24 cellular contexts compared by ENCODE assay signal in genomic region chr1:210600421-210601195, GRCh38.
DNase-seq lines count a peak whose midpoint lies in the region; ATAC-seq lines count a peak whose summit lies in the region.
"Had no signal": no experiment of that assay in that cellular context is flagged by ENCODE, and none has a peak within 500 bp of the region (broad histone marks: within the 10 kb centered on the region; RNA-seq: fewer than 3 reads in every experiment).

No MANE protein-coding gene starts in this region.

- intact Hi-C loops in cardiac septum (cut with DNase I), result no loop called here

- in situ Hi-C loops in GM23248 (cut with MboI), result no loop called here

- H3K9me3 ChIP-seq in GM23248 (ENCODE audit: low read depth) (no peaks in the 10 kb centered on the region), adipocyte (ENCODE audit: control insufficient read depth, low read length) (no peaks in the 10 kb centered on the region)
- H3K9me3 ChIP-seq: body of pancreas, sigmoid colon, SJCRH30, transverse colon had no signal

- no peak overlapping the region for H3K4me3 ChIP-seq in GM23248
- H3K4me3 ChIP-seq in adipocyte (ENCODE audit: low read length), result no peak overlapping the region
- H3K4me3 ChIP-seq: body of pancreas, K562, sigmoid colon, SJCRH30, transverse colon had no signal

- H3F3A ChIP-seq in GM23248 (ENCODE audit: insufficient read depth), result peaks cover 19% of the 10 kb centered on the region

- 69 to 72% methylated on average over 5 of the region's 5 CpGs for WGBS in GM23248 (ENCODE audit: low coverage in 1 of 2, low lambda C conversion rate in 2 of 2, missing lambda C conversion rate in 2 of 2), 2 experiments

- no peak for ATAC-seq in HG03175 (IDR thresholded peaks at IDR 0.05; ENCODE audit: unreplicated experiment)
- ATAC-seq: body of pancreas; K562; Panc1; stimulated activated naive CD8-positive, alpha-beta T cell treated with anti-CD3 and anti-CD28 coated beads, Interleukin-15, amount 100 ng/mL, for 72 hours; T-cell had no signal

- H3K9ac ChIP-seq in GM23248 (no peak overlapping the region), adipocyte (ENCODE audit: low read length) (no peak overlapping the region)
- H3K9ac ChIP-seq: parathyroid adenoma had no signal

- H2AFZ ChIP-seq in GM23248, result no peak overlapping the region
- H2AFZ ChIP-seq: parathyroid adenoma had no signal

- no peak overlapping the region for H3K4me2 ChIP-seq in GM23248 (ENCODE audit: unreplicated experiment)

- H4K20me1 ChIP-seq in GM23248 (ENCODE audit: insufficient read depth), result no peaks in the 10 kb centered on the region

- H3K79me2 ChIP-seq in GM23248 (ENCODE audit: insufficient read depth), result no peaks in the 10 kb centered on the region
- H3K79me2 ChIP-seq: parathyroid adenoma had no signal

- H3K36me3 ChIP-seq in GM23248 (ENCODE audit: low read depth) (no peaks in the 10 kb centered on the region), adipocyte (ENCODE audit: control insufficient read depth, insufficient read depth, low read length, severe bottlenecking) (no peaks in the 10 kb centered on the region)
- H3K36me3 ChIP-seq: sigmoid colon, SJCRH30, transverse colon had no signal

- peaks cover 33% of the 10 kb centered on the region for H3K4me1 ChIP-seq in GM23248 (ENCODE audit: insufficient read depth)
- H3K4me1 ChIP-seq in adipocyte (ENCODE audit: control insufficient read depth, insufficient read depth, low read length), result peaks cover 25% of the 10 kb centered on the region
- H3K4me1 ChIP-seq: body of pancreas, parathyroid adenoma had no signal

- DNase-seq in GM23248 (peak; percentile 33), adipocyte (ENCODE audit: low read depth) (peak; percentile 22), kidney tubule cell (ENCODE audit: low spot score) (peak; percentile 38), activated gamma-delta T cell treated with Interleukin-2 at 50 U/mL for 16 hours (no peak), AG08396 (ENCODE audit: low spot score) (no peak), cardiac septum (ENCODE audit: low spot score) (no peak)
- DNase-seq: activated CD4-positive, alpha-beta memory T cell treated with anti-CD3 and anti-CD28 coated beads, Interleukin-2, amount 10 ng/mL, durations not matched to agents 7 days and 5 days; activated CD4-positive, CD25-positive, alpha-beta regulatory T cell treated with anti-CD3 and anti-CD28 coated beads, Interleukin-2, amount 50 U/mL, for 72 hours; body of pancreas; DMS53; immature natural killer cell; MM.1S; NCI-H1436; NCI-H526 treated with DMSO at 0.1 percent for 48 hours; sigmoid colon; SJCRH30; stimulated activated naive CD8-positive, alpha-beta T cell treated with anti-CD3 and anti-CD28 coated beads, Interleukin-15, amount 100 ng/mL, for 72 hours; T-cell; transverse colon had no signal

- no peak overlapping the region for H3K27ac ChIP-seq in GM23248
- H3K27ac ChIP-seq: body of pancreas, epithelial cell of prostate, parathyroid adenoma, sigmoid colon, SJCRH30, transverse colon had no signal

- no peaks in the 10 kb centered on the region for H3K9me2 ChIP-seq in GM23248 (ENCODE audit: insufficient read depth)

- H3K27me3 ChIP-seq in GM23248 (replicated peaks; ENCODE audit: insufficient read depth), result no peaks in the 10 kb centered on the region
- H3K27me3 ChIP-seq in adipocyte (replicated peaks; ENCODE audit: control insufficient read depth, insufficient read depth, low read length), result no peaks in the 10 kb centered on the region
- H3K27me3 ChIP-seq: body of pancreas, sigmoid colon, SJCRH30, transverse colon had no signal

Comparison
In these comparisons a context has a peak if more than half of its experiments do, and no peak if none do; other contexts are left out.
1. DNase-seq: peak in GM23248 (single experiment), adipocyte (single experiment) and kidney tubule cell (single experiment); none in activated gamma-delta T cell treated with Interleukin-2 at 50 U/mL for 16 hours (single experiment), AG08396 (single experiment) and cardiac septum (single experiment).